ENCODE assay signal across 18 cellular contexts in the genomic region with DNA sequence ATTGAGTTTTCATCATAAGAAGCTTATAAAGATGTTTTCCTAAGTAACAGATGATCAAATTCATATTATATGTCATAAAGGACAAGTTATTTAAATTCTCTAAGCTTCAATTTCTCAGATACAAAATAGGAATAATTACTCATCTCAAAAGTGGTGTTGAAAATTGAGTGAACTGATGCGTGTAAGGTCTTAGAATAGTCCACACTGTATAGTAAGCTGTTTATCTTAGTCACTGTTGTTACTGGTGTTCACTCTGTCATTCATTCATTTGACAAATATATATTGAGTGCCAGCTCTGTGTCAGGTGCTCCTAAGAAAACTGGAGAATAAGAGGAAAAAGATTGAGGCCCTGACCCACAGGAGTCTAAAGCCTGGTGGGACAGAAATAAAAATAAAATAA.
"Had no signal": no experiment of that assay in that cellular context is flagged by ENCODE, and none has a peak within 500 bp of the region (broad histone marks: within the 10 kb centered on the region; RNA-seq: fewer than 3 reads in every experiment).

No MANE protein-coding gene starts in this region.

- DNase-seq: activated CD4-positive, alpha-beta T cell treated with anti-CD3 and anti-CD28 coated beads, Interleukin-2, amount 10 ng/mL, durations not matched to agents 24 days and 14 days; activated CD8-positive, alpha-beta T cell treated with anti-CD3 and anti-CD28 coated beads, Interleukin-2, amount 10 ng/mL, durations not matched to agents 7 days and 5 days; activated naive CD4-positive, alpha-beta T cell treated with Interleukin-2 at 50 U/mL for 16 hours; activated naive CD8-positive, alpha-beta T cell treated with anti-CD3 and anti-CD28 coated beads, Interleukin-2, amount 10 ng/mL, durations not matched to agents 7 days and 5 days; activated T-cell treated with anti-CD3 and anti-CD28 coated beads, Interleukin-2, amount 50 U/mL, for 24 hours; amygdala; dermis blood vessel endothelial cell; effector memory CD4-positive, alpha-beta T cell; esophagus squamous epithelium; hippocampal formation; kidney; left lung; sigmoid colon; stimulated activated CD4-positive, alpha-beta T cell treated with anti-CD3 and anti-CD28 coated beads, Interleukin-4, amount 100 ng/mL, for 24 hours; stomach; trophoblast cell had no signal

- H3K27ac ChIP-seq: esophagus squamous epithelium, left lung, sigmoid colon, stomach had no signal

- ATAC-seq: activated CD8-positive, alpha-beta T cell treated with anti-CD3 and anti-CD28 coated beads, Interleukin-2, amount 10 ng/mL, durations not matched to agents 7 days and 5 days; left lung; natural killer cell treated with Interleukin-12 subunit alpha and Interleukin-12 subunit beta and Interleukin-15 and Interleukin-18, amount 100 ng/mL, for 72 hours; stimulated activated effector memory CD8-positive, alpha-beta T cell treated with anti-CD3 and anti-CD28 coated beads, Interleukin-12 subunit alpha, Interleukin-12 subunit beta, amount 100 ng/mL, for 72 hours had no signal
